In the genomic region with DNA sequence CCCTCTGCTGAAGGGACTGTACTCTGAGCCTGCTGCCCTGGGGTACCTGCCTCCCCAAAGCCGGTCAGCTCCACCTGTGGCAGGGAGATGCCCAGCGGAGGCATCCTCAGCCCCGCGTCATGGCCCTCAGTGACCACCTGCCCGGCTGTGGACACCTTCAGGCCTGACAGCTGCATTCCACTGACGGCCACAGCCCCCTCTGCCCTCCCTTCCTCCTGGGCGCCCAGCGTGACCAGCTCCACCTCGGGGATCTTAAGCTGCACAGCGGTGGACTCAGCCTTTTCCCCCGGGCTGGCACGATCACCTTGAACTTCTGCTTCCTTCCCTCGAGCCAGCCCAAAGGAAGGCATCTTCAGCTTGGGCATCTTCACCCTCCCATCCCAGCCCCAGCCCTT, we compare ENCODE assay signal across 34 cellular contexts. TPM values are rescaled to one million over a fixed set of nuclear protein-coding genes. Genes with fewer than 3 reads are reported as not detected.
"Had no signal": no experiment of that assay in that cellular context is flagged by ENCODE, and none has a peak within 500 bp of the region (broad histone marks: within the 10 kb centered on the region; RNA-seq: fewer than 3 reads in every experiment).

No MANE protein-coding gene starts in this region.

- H3K9me3 ChIP-seq: SK-N-SH had no signal

- H3K4me3 Mint-ChIP-seq: activated CD8-positive, alpha-beta T cell treated with anti-CD3 and anti-CD28 coated beads for 36 hours; activated naive CD8-positive, alpha-beta T cell treated with anti-CD3 and anti-CD28 coated beads for 36 hours; activated T-cell treated with anti-CD3 and anti-CD28 coated beads, Interleukin-2, amount 50 U/mL, for 72 hours; activated T-helper 17 cell treated with anti-CD3 and anti-CD28 coated beads, Interleukin-2, amount 50 U/mL, for 72 hours had no signal

- H3K27me3 ChIP-seq: brain microvascular endothelial cell had no signal

- H3K27ac Mint-ChIP-seq: activated CD8-positive, alpha-beta T cell treated with anti-CD3 and anti-CD28 coated beads for 36 hours; activated naive CD8-positive, alpha-beta T cell treated with anti-CD3 and anti-CD28 coated beads for 36 hours; activated T-cell treated with anti-CD3 and anti-CD28 coated beads, Interleukin-2, amount 50 U/mL, for 72 hours; activated T-helper 17 cell treated with anti-CD3 and anti-CD28 coated beads, Interleukin-2, amount 50 U/mL, for 72 hours had no signal

- H3K9me3 Mint-ChIP-seq: activated CD8-positive, alpha-beta T cell treated with anti-CD3 and anti-CD28 coated beads for 36 hours; activated naive CD8-positive, alpha-beta T cell treated with anti-CD3 and anti-CD28 coated beads for 36 hours; activated T-cell treated with anti-CD3 and anti-CD28 coated beads, Interleukin-2, amount 50 U/mL, for 72 hours; activated T-helper 17 cell treated with anti-CD3 and anti-CD28 coated beads, Interleukin-2, amount 50 U/mL, for 72 hours had no signal

- H3K36me3 Mint-ChIP-seq: activated naive CD8-positive, alpha-beta T cell treated with anti-CD3 and anti-CD28 coated beads for 36 hours had no signal

- H3K27ac ChIP-seq: brain microvascular endothelial cell, PC-9, VCaP had no signal

- H3K4me3 ChIP-seq: PC-9 had no signal

- H3K4me2 ChIP-seq: PC-9, SK-N-SH had no signal

- H3K27me3 Mint-ChIP-seq: activated CD8-positive, alpha-beta T cell treated with anti-CD3 and anti-CD28 coated beads for 36 hours; activated naive CD8-positive, alpha-beta T cell treated with anti-CD3 and anti-CD28 coated beads for 36 hours; activated T-helper 17 cell treated with anti-CD3 and anti-CD28 coated beads, Interleukin-2, amount 50 U/mL, for 72 hours had no signal

- H3K9ac ChIP-seq: SK-N-SH had no signal

- ATAC-seq: activated CD8-positive, alpha-beta T cell treated with anti-CD3 and anti-CD28 coated beads for 36 hours; activated T-cell treated with anti-CD3 and anti-CD28 coated beads, Interleukin-2, amount 50 U/mL, for 72 hours; activated T-helper 17 cell treated with anti-CD3 and anti-CD28 coated beads, Interleukin-2, amount 50 U/mL, for 72 hours had no signal

- H3K36me3 ChIP-seq: brain microvascular endothelial cell had no signal

- DNase-seq: activated CD4-positive, alpha-beta T cell treated with anti-CD3 and anti-CD28 coated beads for 1 hour; activated CD4-positive, alpha-beta T cell treated with anti-CD3 and anti-CD28 coated beads for 48 hours; activated CD4-positive, CD25-positive, alpha-beta regulatory T cell; activated CD8-positive, alpha-beta T cell treated with anti-CD3 and anti-CD28 coated beads for 36 hours; activated effector memory CD4-positive, alpha-beta T cell treated with anti-CD3 and anti-CD28 coated beads, Interleukin-2, amount 50 U/mL, for 16 hours; activated naive CD4-positive, alpha-beta T cell; activated naive CD4-positive, alpha-beta T cell treated with anti-CD3 and anti-CD28 coated beads, Interleukin-2, amount 50 U/mL, for 16 hours; activated naive CD8-positive, alpha-beta T cell treated with anti-CD3 and anti-CD28 coated beads for 36 hours; activated T-cell treated with anti-CD3 and anti-CD28 coated beads, Interleukin-2, amount 50 U/mL, for 1 hour; activated T-cell treated with anti-CD3 and anti-CD28 coated beads, Interleukin-2, amount 50 U/mL, for 72 hours; amniotic stem cell; aorta; brain microvascular endothelial cell; central memory CD4-positive, alpha-beta T cell; NCI-H1092 treated with DMSO at 0.1 percent for 48 hours; NCI-H1417; NCI-H146; NCI-H187; NCI-H2029 treated with DMSO at 0.1 percent for 48 hours; NCI-H2107; NCI-H2171; NCI-H510A; NCI-H526; NCI-H748 treated with DMSO at 0.1 percent for 48 hours; NK-92 treated with Interleukin-12 subunit alpha and Interleukin-12 subunit beta, amount 100 ng/mL, for 24 hours; PC-9; Right ventricle myocardium superior; SK-N-SH; T-helper 1 cell; T-helper 2 cell; T-helper 9 cell had no signal

- H2AFZ ChIP-seq: PC-9 had no signal

RNA-seq across cellular contexts. Expression of gene HIPK4, which starts 4.8 kb away (rescaled TPM):
- total RNA-seq: activated CD8-positive, alpha-beta T cell treated with anti-CD3 and anti-CD28 coated beads for 36 hours; activated naive CD8-positive, alpha-beta T cell treated with anti-CD3 and anti-CD28 coated beads for 36 hours; activated T-helper 17 cell treated with anti-CD3 and anti-CD28 coated beads, Interleukin-2, amount 50 U/mL, for 72 hours; OCI-LY7; Right ventricle myocardium superior had no signal
